Comparison of ENCODE assay signal across 1 cellular context in genomic region chr9:108001219-108001618, GRCh38.
TF ChIP-seq lines count a peak whose summit lies in the region.

No MANE protein-coding gene starts in this region.

TF ChIP-seq in GM23338, 12 proteins besides CTCF, POLR2A, EP300 and RAD21 (continued from another document):
- TF ChIP-seq, protein P1, sequence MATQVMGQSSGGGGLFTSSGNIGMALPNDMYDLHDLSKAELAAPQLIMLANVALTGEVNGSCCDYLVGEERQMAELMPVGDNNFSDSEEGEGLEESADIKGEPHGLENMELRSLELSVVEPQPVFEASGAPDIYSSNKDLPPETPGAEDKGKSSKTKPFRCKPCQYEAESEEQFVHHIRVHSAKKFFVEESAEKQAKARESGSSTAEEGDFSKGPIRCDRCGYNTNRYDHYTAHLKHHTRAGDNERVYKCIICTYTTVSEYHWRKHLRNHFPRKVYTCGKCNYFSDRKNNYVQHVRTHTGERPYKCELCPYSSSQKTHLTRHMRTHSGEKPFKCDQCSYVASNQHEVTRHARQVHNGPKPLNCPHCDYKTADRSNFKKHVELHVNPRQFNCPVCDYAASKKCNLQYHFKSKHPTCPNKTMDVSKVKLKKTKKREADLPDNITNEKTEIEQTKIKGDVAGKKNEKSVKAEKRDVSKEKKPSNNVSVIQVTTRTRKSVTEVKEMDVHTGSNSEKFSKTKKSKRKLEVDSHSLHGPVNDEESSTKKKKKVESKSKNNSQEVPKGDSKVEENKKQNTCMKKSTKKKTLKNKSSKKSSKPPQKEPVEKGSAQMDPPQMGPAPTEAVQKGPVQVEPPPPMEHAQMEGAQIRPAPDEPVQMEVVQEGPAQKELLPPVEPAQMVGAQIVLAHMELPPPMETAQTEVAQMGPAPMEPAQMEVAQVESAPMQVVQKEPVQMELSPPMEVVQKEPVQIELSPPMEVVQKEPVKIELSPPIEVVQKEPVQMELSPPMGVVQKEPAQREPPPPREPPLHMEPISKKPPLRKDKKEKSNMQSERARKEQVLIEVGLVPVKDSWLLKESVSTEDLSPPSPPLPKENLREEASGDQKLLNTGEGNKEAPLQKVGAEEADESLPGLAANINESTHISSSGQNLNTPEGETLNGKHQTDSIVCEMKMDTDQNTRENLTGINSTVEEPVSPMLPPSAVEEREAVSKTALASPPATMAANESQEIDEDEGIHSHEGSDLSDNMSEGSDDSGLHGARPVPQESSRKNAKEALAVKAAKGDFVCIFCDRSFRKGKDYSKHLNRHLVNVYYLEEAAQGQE (IDR thresholded peaks at IDR 0.05; ENCODE audit: unreplicated experiment): no peak
- TF ChIP-seq ZNF331 (CRISPR knock-in tag; IDR thresholded peaks at IDR 0.05; ENCODE audit: low read depth): no peak
- TF ChIP-seq EZH2 (IDR thresholded peaks at IDR 0.05; ENCODE audit: low read depth, unreplicated experiment): no peak
- no peak for TF ChIP-seq EZH2phosphoT487 (IDR thresholded peaks at IDR 0.05; ENCODE audit: unreplicated experiment)
- TF ChIP-seq POLR2AphosphoS5 (IDR thresholded peaks at IDR 0.05; ENCODE audit: low read depth): no peak
- TF ChIP-seq STAT1 (IDR thresholded peaks at IDR 0.05; ENCODE audit: unreplicated experiment): no peak
- TF ChIP-seq, protein P2, sequence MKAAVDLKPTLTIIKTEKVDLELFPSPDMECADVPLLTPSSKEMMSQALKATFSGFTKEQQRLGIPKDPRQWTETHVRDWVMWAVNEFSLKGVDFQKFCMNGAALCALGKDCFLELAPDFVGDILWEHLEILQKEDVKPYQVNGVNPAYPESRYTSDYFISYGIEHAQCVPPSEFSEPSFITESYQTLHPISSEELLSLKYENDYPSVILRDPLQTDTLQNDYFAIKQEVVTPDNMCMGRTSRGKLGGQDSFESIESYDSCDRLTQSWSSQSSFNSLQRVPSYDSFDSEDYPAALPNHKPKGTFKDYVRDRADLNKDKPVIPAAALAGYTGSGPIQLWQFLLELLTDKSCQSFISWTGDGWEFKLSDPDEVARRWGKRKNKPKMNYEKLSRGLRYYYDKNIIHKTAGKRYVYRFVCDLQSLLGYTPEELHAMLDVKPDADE (IDR thresholded peaks at IDR 0.05): no peak
- no peak for TF ChIP-seq ZNF114 (CRISPR knock-in tag; IDR thresholded peaks at IDR 0.05)
- TF ChIP-seq NANOG (IDR thresholded peaks at IDR 0.05; ENCODE audit: borderline replicate concordance): no peak
